Comparison of ENCODE assay signal across 8 cellular contexts in genomic region chr20:45987108-45987780, GRCh38. TPM values are rescaled to one million over a fixed set of nuclear protein-coding genes. Genes with fewer than 3 reads are reported as not detected.
DNase-seq lines count a peak whose midpoint lies in the region; ATAC-seq and TF ChIP-seq lines count a peak whose summit lies in the region.

No MANE protein-coding gene starts in this region.

- peak; percentile 60 for DNase-seq in CMK (ENCODE audit: low read depth)
- no peak for DNase-seq in HFF-Myc (ENCODE audit: extremely low read depth, low read depth)
- DNase-seq in OCI-M1 (lab: John Stamatoyannopoulos, UW) = peak; percentile 88
- peak; percentile 72 for DNase-seq in activated T-cell treated with anti-CD3 and anti-CD28 coated beads for 1 hour (ENCODE audit: low read depth)
- DNase-seq in epithelial cell of proximal tubule (ENCODE audit: low read depth) = no peak
- DNase-seq in natural killer cell treated with Interleukin-12 subunit alpha and Interleukin-12 subunit beta and Interleukin-15 and Interleukin-18, amount 100 ng/mL, for 72 hours (ENCODE audit: low spot score) = peak; percentile 87
- peak; percentile 87 for DNase-seq in stimulated activated naive CD8-positive, alpha-beta T cell treated with anti-CD3 and anti-CD28 coated beads, Interleukin-15, Interleukin-2, amounts not matched to agents 100 U/mL and 50 U/mL, for 24 hours

- no peak overlapping the region for H3K4me3 Mint-ChIP-seq in natural killer cell treated with Interleukin-12 subunit alpha and Interleukin-12 subunit beta and Interleukin-15 and Interleukin-18, amount 100 ng/mL, for 72 hours

- no peak overlapping the region for H3K4me3 ChIP-seq in HFF-Myc (replicated peaks; ENCODE audit: low read depth, low read length)
- no peak overlapping the region for H3K4me3 ChIP-seq in epithelial cell of proximal tubule (ENCODE audit: low read depth, low read length)

- TF ChIP-seq CTCF in HFF-Myc (IDR thresholded peaks at IDR 0.05; ENCODE audit: low read depth, low read length, missing control alignments) (peak; percentile 94), epithelial cell of proximal tubule (conservative IDR thresholded peaks at IDR 0.05; ENCODE audit: low read depth, low read length) (peak; percentile 88)

- ATAC-seq in natural killer cell treated with Interleukin-12 subunit alpha and Interleukin-12 subunit beta and Interleukin-15 and Interleukin-18, amount 100 ng/mL, for 72 hours = peak; percentile 90 to 94
- peak; percentile 95 for ATAC-seq in stimulated activated naive CD8-positive, alpha-beta T cell treated with anti-CD3 and anti-CD28 coated beads, Interleukin-15, Interleukin-2, amounts not matched to agents 100 U/mL and 50 U/mL, for 24 hours
- no peak for ATAC-seq in GM21367 (IDR thresholded peaks at IDR 0.05; ENCODE audit: unreplicated experiment)

- peaks cover 0 to 4% of the 10 kb centered on the region in 2 donors for H3K27me3 Mint-ChIP-seq in natural killer cell treated with Interleukin-12 subunit alpha and Interleukin-12 subunit beta and Interleukin-15 and Interleukin-18, amount 100 ng/mL, for 72 hours

- H3K4me1 Mint-ChIP-seq in natural killer cell treated with Interleukin-12 subunit alpha and Interleukin-12 subunit beta and Interleukin-15 and Interleukin-18, amount 100 ng/mL, for 72 hours (ENCODE audit: low read depth in 2 of 2) = peaks cover 0 to 3% of the 10 kb centered on the region in 2 donors

- no peak overlapping the region for H3K27ac Mint-ChIP-seq in natural killer cell treated with Interleukin-12 subunit alpha and Interleukin-12 subunit beta and Interleukin-15 and Interleukin-18, amount 100 ng/mL, for 72 hours

- H3K9me3 Mint-ChIP-seq in natural killer cell treated with Interleukin-12 subunit alpha and Interleukin-12 subunit beta and Interleukin-15 and Interleukin-18, amount 100 ng/mL, for 72 hours = no peaks in the 10 kb centered on the region

- no peaks in the 10 kb centered on the region for H3K36me3 Mint-ChIP-seq in natural killer cell treated with Interleukin-12 subunit alpha and Interleukin-12 subunit beta and Interleukin-15 and Interleukin-18, amount 100 ng/mL, for 72 hours

RNA-seq across cellular contexts. Expression of gene ZNF335, which starts 15.2 kb away (rescaled TPM):
- 14.9 and 16.0 TPM in 2 replicates for total RNA-seq in epithelial cell of proximal tubule
- 10 to 100 TPM; 44.4 to 62.6 TPM for total RNA-seq in natural killer cell treated with Interleukin-12 subunit alpha and Interleukin-12 subunit beta and Interleukin-15 and Interleukin-18, amount 100 ng/mL, for 72 hours

RNA-seq across cellular contexts. Expression of gene MMP9, which starts 21.5 kb away (rescaled TPM):
- 0.80 and 1.4 TPM in 2 replicates for total RNA-seq in epithelial cell of proximal tubule
- under 1 TPM in 1 of 2 donors, not detected in 1; 0.17 TPM for total RNA-seq in natural killer cell treated with Interleukin-12 subunit alpha and Interleukin-12 subunit beta and Interleukin-15 and Interleukin-18, amount 100 ng/mL, for 72 hours

RNA-seq across cellular contexts. Expression of gene SLC12A5, which starts 41.8 kb away (rescaled TPM):
- total RNA-seq in epithelial cell of proximal tubule = not detected in 2 replicates
- not detected for total RNA-seq in natural killer cell treated with Interleukin-12 subunit alpha and Interleukin-12 subunit beta and Interleukin-15 and Interleukin-18, amount 100 ng/mL, for 72 hours

RNA-seq across cellular contexts. Expression of gene PCIF1, which starts 52.8 kb away (rescaled TPM):
- total RNA-seq in epithelial cell of proximal tubule = 17.9 and 18.3 TPM in 2 replicates
- 10 to 100 TPM; 33.7 to 41.1 TPM for total RNA-seq in natural killer cell treated with Interleukin-12 subunit alpha and Interleukin-12 subunit beta and Interleukin-15 and Interleukin-18, amount 100 ng/mL, for 72 hours

Comparison
In these comparisons a context has a peak if more than half of its experiments do, and no peak if none do; other contexts are left out.
1. DNase-seq: peak in CMK (single experiment), OCI-M1 (single experiment), activated T-cell treated with anti-CD3 and anti-CD28 coated beads for 1 hour (single experiment), natural killer cell treated with Interleukin-12 subunit alpha and Interleukin-12 subunit beta and Interleukin-15 and Interleukin-18, amount 100 ng/mL, for 72 hours (single experiment) and stimulated activated naive CD8-positive, alpha-beta T cell treated with anti-CD3 and anti-CD28 coated beads, Interleukin-15, Interleukin-2, amounts not matched to agents 100 U/mL and 50 U/mL, for 24 hours (single experiment); none in HFF-Myc (single experiment) and epithelial cell of proximal tubule (single experiment).